Comparison of ENCODE assay signal across 10 cellular contexts in the genomic region with DNA sequence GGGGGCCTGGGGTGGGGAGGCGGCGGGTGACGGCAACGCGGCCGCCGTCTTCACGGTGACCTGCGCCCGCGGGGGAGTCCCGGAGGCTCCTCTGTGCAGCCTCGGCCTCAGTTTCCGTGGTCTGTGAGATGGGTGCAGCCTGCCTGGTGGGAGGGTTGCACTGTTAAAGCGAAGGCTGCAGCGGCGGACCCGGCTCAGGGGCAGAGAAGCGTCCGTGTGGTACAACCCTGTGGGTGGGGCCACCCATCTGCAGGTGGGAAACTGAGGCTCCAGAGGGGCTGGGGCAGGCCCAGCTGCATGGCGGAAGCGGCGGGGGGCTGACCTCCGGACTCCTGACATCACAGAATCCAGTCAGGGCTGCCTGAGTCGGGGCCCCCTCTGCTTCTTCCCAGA. TPM values are rescaled to one million over a fixed set of nuclear protein-coding genes. Genes with fewer than 3 reads are reported as not detected.
DNase-seq lines count a peak whose midpoint lies in the region; ATAC-seq, FAIRE-seq and TF ChIP-seq lines count a peak whose summit lies in the region.
"Had no signal": no experiment of that assay in that cellular context is flagged by ENCODE, and none has a peak within 500 bp of the region (broad histone marks: within the 10 kb centered on the region; RNA-seq: fewer than 3 reads in every experiment).

No MANE protein-coding gene starts in this region.

- TF ChIP-seq POLR2A in K562 (conservative IDR thresholded peaks at IDR 0.05) (no peak), transverse colon (IDR thresholded peaks at IDR 0.05) (no peak), GM18505 (IDR thresholded peaks at IDR 0.05; ENCODE audit: borderline replicate concordance, extremely low read depth, insufficient read depth, insufficient read length) (no peak)

- no peak overlapping the region for H3K27ac Mint-ChIP-seq in activated CD4-positive, alpha-beta T cell treated with anti-CD3 and anti-CD28 coated beads, Interleukin-2, amount 10 ng/mL, durations not matched to agents 7 days and 5 days
- peak overlapping the region; percentile 31 for H3K27ac Mint-ChIP-seq in memory B cell

- H3K9me3 Mint-ChIP-seq in activated CD4-positive, alpha-beta T cell treated with anti-CD3 and anti-CD28 coated beads, Interleukin-2, amount 10 ng/mL, durations not matched to agents 7 days and 5 days = no peaks in the 10 kb centered on the region
- H3K9me3 Mint-ChIP-seq in memory B cell = no peaks in the 10 kb centered on the region

- peaks cover 9% of the 10 kb centered on the region for H3K4me1 Mint-ChIP-seq in activated CD4-positive, alpha-beta T cell treated with anti-CD3 and anti-CD28 coated beads, Interleukin-2, amount 10 ng/mL, durations not matched to agents 7 days and 5 days
- H3K4me1 Mint-ChIP-seq in memory B cell = peaks cover 22% of the 10 kb centered on the region

- peaks cover 2% of the 10 kb centered on the region for H3K27me3 Mint-ChIP-seq in activated CD4-positive, alpha-beta T cell treated with anti-CD3 and anti-CD28 coated beads, Interleukin-2, amount 10 ng/mL, durations not matched to agents 7 days and 5 days
- H3K27me3 Mint-ChIP-seq in memory B cell = no peaks in the 10 kb centered on the region

- TF ChIP-seq CTCF in K562 (IDR thresholded peaks at IDR 0.05 in 2 of 3, conservative IDR thresholded peaks at IDR 0.05 in 1 of 3; ENCODE audit: insufficient read depth in 2 of 3, low read depth in 1 of 3, low read length in 3 of 3) (no peak), transverse colon (IDR thresholded peaks at IDR 0.05) (no peak), GM10266 (IDR thresholded peaks at IDR 0.05; ENCODE audit: control insufficient read depth, insufficient read depth, low read depth, missing control alignments) (no peak)

- peak overlapping the region; percentile 54; the same call in 1 of the 2 replicates for H3K4me2 ChIP-seq in K562 (ENCODE audit: insufficient read depth, low read length)

- H3K79me2 ChIP-seq in K562 (ENCODE audit: control insufficient read depth, insufficient read depth, low read length) = no peaks in the 10 kb centered on the region

- in situ Hi-C loops in K562 (cut with MboI) (no loop called here), transverse colon (cut with MboI; ENCODE audit: low pct_ligation_motif_present in 1 of 4, low pct_unique_long_range_greater_than_20kb in 1 of 4, low sequenced_read_pairs in 3 of 4) (no loop called here)

- H3K27ac ChIP-seq in K562 (ENCODE audit: extremely low read depth, low read depth, low read length) (0 out of 3 replicates have a peak overlapping the region, but pooled peaks have one; percentile 21), transverse colon (peak overlapping the region in 3 of 4 donors; percentile 9 to 49 (median 33))

- peaks cover 4 to 53% of the 10 kb centered on the region in 2 experiments; a peak in 4 of 5 replicates for H3K4me1 ChIP-seq in K562 (replicated peaks in 1 of 2; ENCODE audit: control insufficient read depth in 2 of 2, insufficient read depth in 2 of 2, low read length in 2 of 2)
- peaks cover 8 to 14% (median 9%) of the 10 kb centered on the region in 4 donors for H3K4me1 ChIP-seq in transverse colon

- POLR2A ChIA-PET in activated CD4-positive, alpha-beta T cell treated with anti-CD3 and anti-CD28 coated beads, Interleukin-2, amount 10 ng/mL, durations not matched to agents 7 days and 5 days (lab: Charles Lee) = no interaction called here
- POLR2A ChIA-PET in K562 (lab: Yijun Ruan, JAX) = no interaction called here

- H3K36me3 ChIP-seq in K562 (ENCODE audit: control insufficient read depth, insufficient read depth, low read length) (peaks cover 12% of the 10 kb centered on the region; the same call in 1 of the 3 replicates), transverse colon (no peaks in the 10 kb centered on the region)

- WGBS in K562 (ENCODE audit: insufficient coverage, low coverage, missing lambda C conversion rate) = 36% methylated on average over 13 of the region's 25 CpGs
- WGBS in transverse colon (ENCODE audit: low coverage in 1 of 2), 2 donors = 40% methylated on average over 25 of the region's 25 CpGs; no CpG with 5 or more reads in 1 of the 2 donors

- DNase-seq in activated CD4-positive, alpha-beta T cell treated with anti-CD3 and anti-CD28 coated beads, Interleukin-2, amount 10 ng/mL, durations not matched to agents 7 days and 5 days = no peak
- DNase-seq in activated CD4-positive, alpha-beta T cell treated with anti-CD3 and anti-CD28 coated beads, Interleukin-2, amount 50 U/mL, for 48 hours = no peak
- no peak for DNase-seq in K562 (ENCODE audit: extremely low read depth in 1 of 4, low spot score in 3 of 4)
- no peak for DNase-seq in memory B cell (ENCODE audit: low spot score in 2 of 2)
- no peak for DNase-seq in transverse colon
- no peak for DNase-seq in GM10266 (ENCODE audit: extremely low spot score)
- no peak for DNase-seq in NCI-H128 (lab: John Stamatoyannopoulos, UW; ENCODE audit: unreplicated experiment)
- DNase-seq: NCI-H187 treated with DMSO at 0.1 percent for 48 hours had no signal

- no peak for TF ChIP-seq RAD21 in K562 (CRISPR knock-in tag; conservative IDR thresholded peaks at IDR 0.05 in 1 of 2, IDR thresholded peaks at IDR 0.05 in 1 of 2)

- H3K9me3 ChIP-seq in K562 (replicated peaks; ENCODE audit: control insufficient read depth, insufficient read depth, low read depth, low read length) = no peaks in the 10 kb centered on the region
- no peaks in the 10 kb centered on the region for H3K9me3 ChIP-seq in transverse colon

- no TSS peak for BruUV-seq in K562 (replicated peaks; lab: Mats Ljungman, UMichigan)

- H3K27me3 ChIP-seq in K562 (ENCODE audit: control insufficient read depth in 2 of 2, insufficient read depth in 2 of 2, low read length in 2 of 2) = no peaks in the 10 kb centered on the region
- no peaks in the 10 kb centered on the region for H3K27me3 ChIP-seq in transverse colon

- TF ChIP-seq EP300 in K562 (IDR thresholded peaks at IDR 0.05; ENCODE audit: low read length) (no peak), transverse colon (IDR thresholded peaks at IDR 0.05; ENCODE audit: low read depth) (no peak)

- peak overlapping the region; percentile 66; the same call in 1 of the 2 replicates for H2AFZ ChIP-seq in K562 (ENCODE audit: low read depth, low read length)

- H3K9me1 ChIP-seq in K562 (ENCODE audit: control insufficient read depth, insufficient read depth, low read length) = no peaks in the 10 kb centered on the region

- no peaks in the 10 kb centered on the region for H4K20me1 ChIP-seq in K562 (replicated peaks; ENCODE audit: control insufficient read depth, insufficient read depth, low read length)

- FAIRE-seq in K562 (lab: Jason Lieb, UNC) = no peak

- no peaks in the 10 kb centered on the region for H3K36me3 Mint-ChIP-seq in activated CD4-positive, alpha-beta T cell treated with anti-CD3 and anti-CD28 coated beads, Interleukin-2, amount 10 ng/mL, durations not matched to agents 7 days and 5 days (ENCODE audit: low read depth)
- H3K36me3 Mint-ChIP-seq in memory B cell = no peaks in the 10 kb centered on the region

- peak overlapping the region; percentile 7 for H3K4me3 Mint-ChIP-seq in activated CD4-positive, alpha-beta T cell treated with anti-CD3 and anti-CD28 coated beads, Interleukin-2, amount 10 ng/mL, durations not matched to agents 7 days and 5 days
- H3K4me3 Mint-ChIP-seq in memory B cell = peak overlapping the region; percentile 49

- peak overlapping the region in 1 of 2 experiments; percentile 89; a peak in 3 of 4 replicates for H3K9ac ChIP-seq in K562 (ENCODE audit: insufficient read depth in 1 of 2, low read depth in 2 of 2, low read length in 2 of 2)

- H3K4me3 ChIP-seq in K562 (peak overlapping the region; percentile 47), transverse colon (peak overlapping the region; percentile 11 to 52 (median 34))

- ATAC-seq in K562 (no peak), memory B cell (ENCODE audit: low read depth) (no peak), GM18505 (IDR thresholded peaks at IDR 0.05; ENCODE audit: unreplicated experiment) (no peak)

- intact Hi-C loops in K562 (cut with micrococcal nuclease) = no loop called here
- intact Hi-C loops in transverse colon (cut with DNase I; ENCODE audit: low total_unique reads) = no loop called here

- CTCF ChIA-PET in activated CD4-positive, alpha-beta T cell treated with anti-CD3 and anti-CD28 coated beads, Interleukin-2, amount 10 ng/mL, durations not matched to agents 7 days and 5 days (lab: Charles Lee) = no interaction called here
- CTCF ChIA-PET in K562 (lab: Yijun Ruan, JAX; ENCODE audit: low intra/inter-chr PET ratio) = no interaction called here

RNA-seq across cellular contexts. Expression of gene FGF22, which starts 0.5 kb away (rescaled TPM):
- total RNA-seq in activated CD4-positive, alpha-beta T cell treated with anti-CD3 and anti-CD28 coated beads, Interleukin-2, amount 10 ng/mL, durations not matched to agents 7 days and 5 days = under 1 TPM in 1 of 2 experiments, not detected in 1; 0.12 TPM
- total RNA-seq in K562 (2011; cell fraction: chromatin; rRNA removed; ENCODE audit: low replicate concordance) = 2.3 and 4.6 TPM in 2 replicates
- 3.2 and 3.7 TPM in 2 replicates for total RNA-seq in K562 (2011; cell fraction: nucleolus; rRNA removed)
- total RNA-seq in K562 (2011; cell fraction: nucleoplasm; rRNA removed) = 2.6 and 4.0 TPM in 2 replicates
- total RNA-seq in K562 (2014; rRNA removed) = 0.49 and 1.7 TPM in 2 replicates
- not detected in 2 replicates for total RNA-seq in K562 (2014; rRNA removed; fragmentation: Illumina TruSeq; extraction: Trizol)
- total RNA-seq in K562 (2015; rRNA removed; fragmentation: Illumina TruSeq; extraction: Trizol) = 0.25 TPM in 1 of 2 replicates, not detected in the other
- 0.58 and 0.86 TPM in 2 replicates for total RNA-seq in K562 (2021)
- 0.14 and 0.24 TPM in 2 replicates for polyA plus RNA-seq in K562 (2011; rRNA removed)
- 0.18 and 0.34 TPM in 2 replicates for polyA plus RNA-seq in K562 (2011; cell fraction: cytosol; rRNA removed)
- polyA plus RNA-seq in K562 (2011; cell fraction: nucleus; rRNA removed) = 1.5 and 3.3 TPM in 2 replicates
- polyA plus RNA-seq in K562 (2012) = 0.60 and 0.89 TPM in 2 replicates
- polyA plus RNA-seq in K562 (2014; fragmentation: Illumina TruSeq; extraction: Trizol) = 0.14 TPM in 1 of 2 replicates, not detected in the other
- not detected for polyA plus RNA-seq in K562 (2014; fragmentation: Nextera tagmentation; extraction: Ambion mirVana)
- 1.6 and 2.2 TPM in 2 replicates for polyA plus RNA-seq in K562 (2014; rRNA removed)
- polyA minus RNA-seq in K562 (2011; rRNA and poly(A)+ RNA removed) = not detected in 2 replicates
- polyA minus RNA-seq in K562 (2011; cell fraction: cytosol; rRNA and poly(A)+ RNA removed) = not detected in 2 replicates
- polyA minus RNA-seq in K562 (2011; cell fraction: nucleus; rRNA and poly(A)+ RNA removed) = 0.33 and 0.40 TPM in 2 replicates
- not detected for total RNA-seq in transverse colon
- total RNA-seq: dermis microvascular lymphatic vessel endothelial cell had no signal

RNA-seq across cellular contexts. Expression of gene POLRMT, which starts 6.8 kb away (rescaled TPM):
- 10 to 100 TPM; 42.1 to 52.3 TPM for total RNA-seq in activated CD4-positive, alpha-beta T cell treated with anti-CD3 and anti-CD28 coated beads, Interleukin-2, amount 10 ng/mL, durations not matched to agents 7 days and 5 days
- 71.2 and 248 TPM in 2 replicates for total RNA-seq in K562 (2011; cell fraction: chromatin; rRNA removed; ENCODE audit: low replicate concordance)
- total RNA-seq in K562 (2011; cell fraction: nucleolus; rRNA removed) = 221 and 235 TPM in 2 replicates
- total RNA-seq in K562 (2011; cell fraction: nucleoplasm; rRNA removed) = 86.3 and 109 TPM in 2 replicates
- total RNA-seq in K562 (2014; rRNA removed) (82.8 and 96.5 TPM in 2 replicates), K562 (2014; rRNA removed; fragmentation: Illumina TruSeq; extraction: Trizol) (33.4 and 49.3 TPM in 2 replicates), K562 (2015; rRNA removed; fragmentation: Illumina TruSeq; extraction: Trizol) (61.9 and 68.0 TPM in 2 replicates), K562 (2021) (134 and 144 TPM in 2 replicates), transverse colon (100 to 1,000 TPM in 1 of 4 donors, 10 to 100 TPM in 3; 45.9 to 114 (median 63.9) TPM)
- polyA plus RNA-seq in K562 (2011; rRNA removed) (60.8 and 111 TPM in 2 replicates), K562 (2014; fragmentation: Illumina TruSeq; extraction: Trizol) (71.8 and 99.5 TPM in 2 replicates), K562 (2014; fragmentation: Nextera tagmentation; extraction: Ambion mirVana) (10 to 100 TPM; 30.3 to 34.0 TPM), K562 (2014; rRNA removed) (67.5 and 88.4 TPM in 2 replicates)
- polyA plus RNA-seq in K562 (2011; cell fraction: cytosol; rRNA removed) = 39.8 and 94.7 TPM in 2 replicates
- polyA plus RNA-seq in K562 (2011; cell fraction: nucleus; rRNA removed) = 319 and 523 TPM in 2 replicates
- polyA plus RNA-seq in K562 (2012) = 95.6 and 140 TPM in 2 replicates
- 60.0 and 108 TPM in 2 replicates for polyA minus RNA-seq in K562 (2011; rRNA and poly(A)+ RNA removed)
- polyA minus RNA-seq in K562 (2011; cell fraction: cytosol; rRNA and poly(A)+ RNA removed) = 88.4 and 105 TPM in 2 replicates
- 57.5 and 62.3 TPM in 2 replicates for polyA minus RNA-seq in K562 (2011; cell fraction: nucleus; rRNA and poly(A)+ RNA removed)

RNA-seq across cellular contexts. Expression of gene RNF126, which starts 22.9 kb away (rescaled TPM):
- total RNA-seq in activated CD4-positive, alpha-beta T cell treated with anti-CD3 and anti-CD28 coated beads, Interleukin-2, amount 10 ng/mL, durations not matched to agents 7 days and 5 days = 10 to 100 TPM; 71.5 to 80.3 TPM
- 35.2 and 104 TPM in 2 replicates for total RNA-seq in K562 (2011; cell fraction: chromatin; rRNA removed; ENCODE audit: low replicate concordance)
- 88.7 and 118 TPM in 2 replicates for total RNA-seq in K562 (2011; cell fraction: nucleolus; rRNA removed)
- 57.0 and 58.7 TPM in 2 replicates for total RNA-seq in K562 (2011; cell fraction: nucleoplasm; rRNA removed)
- 101 and 128 TPM in 2 replicates for total RNA-seq in K562 (2014; rRNA removed)
- 6.6 and 7.6 TPM in 2 replicates for total RNA-seq in K562 (2014; rRNA removed; fragmentation: Illumina TruSeq; extraction: Trizol)
- total RNA-seq in K562 (2015; rRNA removed; fragmentation: Illumina TruSeq; extraction: Trizol) = 26.2 and 31.8 TPM in 2 replicates
- total RNA-seq in K562 (2021) = 85.7 and 95.8 TPM in 2 replicates
- polyA plus RNA-seq in K562 (2011; rRNA removed) = 6.5 and 12.3 TPM in 2 replicates
- 22.5 and 58.3 TPM in 2 replicates for polyA plus RNA-seq in K562 (2011; cell fraction: cytosol; rRNA removed)
- polyA plus RNA-seq in K562 (2011; cell fraction: nucleus; rRNA removed) = 48.9 and 104 TPM in 2 replicates
- polyA plus RNA-seq in K562 (2012) = 65.9 and 76.9 TPM in 2 replicates
- polyA plus RNA-seq in K562 (2014; fragmentation: Illumina TruSeq; extraction: Trizol) = 9.1 and 34.6 TPM in 2 replicates
- under 1 TPM; 0.27 to 0.36 TPM for polyA plus RNA-seq in K562 (2014; fragmentation: Nextera tagmentation; extraction: Ambion mirVana)
- polyA plus RNA-seq in K562 (2014; rRNA removed) = 79.0 and 87.6 TPM in 2 replicates
- 1.7 and 4.6 TPM in 2 replicates for polyA minus RNA-seq in K562 (2011; rRNA and poly(A)+ RNA removed)
- polyA minus RNA-seq in K562 (2011; cell fraction: cytosol; rRNA and poly(A)+ RNA removed) = 20.2 and 32.4 TPM in 2 replicates
- 34.3 and 38.8 TPM in 2 replicates for polyA minus RNA-seq in K562 (2011; cell fraction: nucleus; rRNA and poly(A)+ RNA removed)
- 100 to 1,000 TPM in 2 of 4 donors, 10 to 100 TPM in 2; 88.6 to 148 (median 102) TPM for total RNA-seq in transverse colon

RNA-seq across cellular contexts. Expression of gene FSTL3, which starts 36.0 kb away (rescaled TPM):
- 1 to 10 TPM; 1.6 to 2.1 TPM for total RNA-seq in activated CD4-positive, alpha-beta T cell treated with anti-CD3 and anti-CD28 coated beads, Interleukin-2, amount 10 ng/mL, durations not matched to agents 7 days and 5 days
- total RNA-seq in K562 (2011; cell fraction: chromatin; rRNA removed; ENCODE audit: low replicate concordance) = 3.0 and 7.7 TPM in 2 replicates
- total RNA-seq in K562 (2011; cell fraction: nucleolus; rRNA removed) = 9.3 and 12.7 TPM in 2 replicates
- total RNA-seq in K562 (2011; cell fraction: nucleoplasm; rRNA removed) = 5.3 and 7.4 TPM in 2 replicates
- total RNA-seq in K562 (2014; rRNA removed) = 5.3 and 7.8 TPM in 2 replicates
- 1.3 and 2.0 TPM in 2 replicates for total RNA-seq in K562 (2014; rRNA removed; fragmentation: Illumina TruSeq; extraction: Trizol)
- total RNA-seq in K562 (2015; rRNA removed; fragmentation: Illumina TruSeq; extraction: Trizol) = 4.5 and 4.6 TPM in 2 replicates
- total RNA-seq in K562 (2021) = 5.7 and 6.6 TPM in 2 replicates
- polyA plus RNA-seq in K562 (2011; rRNA removed) = 3.9 and 5.2 TPM in 2 replicates
- 8.1 and 20.9 TPM in 2 replicates for polyA plus RNA-seq in K562 (2011; cell fraction: cytosol; rRNA removed)
- polyA plus RNA-seq in K562 (2011; cell fraction: nucleus; rRNA removed) = 26.1 and 42.9 TPM in 2 replicates
- 7.1 and 8.8 TPM in 2 replicates for polyA plus RNA-seq in K562 (2012)
- 2.2 and 4.6 TPM in 2 replicates for polyA plus RNA-seq in K562 (2014; fragmentation: Illumina TruSeq; extraction: Trizol)
- under 1 TPM in 1 of 2 experiments, not detected in 1; 0.35 TPM for polyA plus RNA-seq in K562 (2014; fragmentation: Nextera tagmentation; extraction: Ambion mirVana)
- 6.8 and 8.0 TPM in 2 replicates for polyA plus RNA-seq in K562 (2014; rRNA removed)
- 2.2 and 2.9 TPM in 2 replicates for polyA minus RNA-seq in K562 (2011; rRNA and poly(A)+ RNA removed)
- polyA minus RNA-seq in K562 (2011; cell fraction: cytosol; rRNA and poly(A)+ RNA removed) = 5.1 and 7.8 TPM in 2 replicates
- polyA minus RNA-seq in K562 (2011; cell fraction: nucleus; rRNA and poly(A)+ RNA removed) = 3.2 and 4.0 TPM in 2 replicates
- total RNA-seq in transverse colon = 10 to 100 TPM; 14.1 to 37.9 (median 31.2) TPM

RNA-seq across cellular contexts. Expression of gene HCN2, which starts 50.5 kb away (rescaled TPM):
- 1 to 10 TPM; 2.6 to 3.2 TPM for total RNA-seq in activated CD4-positive, alpha-beta T cell treated with anti-CD3 and anti-CD28 coated beads, Interleukin-2, amount 10 ng/mL, durations not matched to agents 7 days and 5 days
- total RNA-seq in K562 (2011; cell fraction: chromatin; rRNA removed; ENCODE audit: low replicate concordance) = 2.7 and 8.1 TPM in 2 replicates
- total RNA-seq in K562 (2011; cell fraction: nucleolus; rRNA removed) = 6.2 and 7.2 TPM in 2 replicates
- total RNA-seq in K562 (2011; cell fraction: nucleoplasm; rRNA removed) = 3.6 and 3.7 TPM in 2 replicates
- 0.82 and 1.3 TPM in 2 replicates for total RNA-seq in K562 (2014; rRNA removed)
- total RNA-seq in K562 (2014; rRNA removed; fragmentation: Illumina TruSeq; extraction: Trizol) = 0.29 and 0.40 TPM in 2 replicates
- total RNA-seq in K562 (2015; rRNA removed; fragmentation: Illumina TruSeq; extraction: Trizol) = 0.29 and 0.30 TPM in 2 replicates
- 3.9 and 4.2 TPM in 2 replicates for total RNA-seq in K562 (2021)
- polyA plus RNA-seq in K562 (2011; rRNA removed) = 0.64 and 0.76 TPM in 2 replicates
- polyA plus RNA-seq in K562 (2011; cell fraction: cytosol; rRNA removed) = 1.1 and 1.5 TPM in 2 replicates
- polyA plus RNA-seq in K562 (2011; cell fraction: nucleus; rRNA removed) = 3.0 and 3.9 TPM in 2 replicates
- polyA plus RNA-seq in K562 (2012) = 1.6 and 1.7 TPM in 2 replicates
- 0.91 and 1.9 TPM in 2 replicates for polyA plus RNA-seq in K562 (2014; fragmentation: Illumina TruSeq; extraction: Trizol)
- polyA plus RNA-seq in K562 (2014; fragmentation: Nextera tagmentation; extraction: Ambion mirVana) = not detected
- 0.86 and 1.2 TPM in 2 replicates for polyA plus RNA-seq in K562 (2014; rRNA removed)
- polyA minus RNA-seq in K562 (2011; rRNA and poly(A)+ RNA removed) = 1.3 and 1.6 TPM in 2 replicates
- 2.3 and 3.5 TPM in 2 replicates for polyA minus RNA-seq in K562 (2011; cell fraction: cytosol; rRNA and poly(A)+ RNA removed)
- 1.5 and 2.2 TPM in 2 replicates for polyA minus RNA-seq in K562 (2011; cell fraction: nucleus; rRNA and poly(A)+ RNA removed)
- total RNA-seq in transverse colon = under 1 TPM in 3 of 4 donors, not detected in 1; 0.14 to 1.00 (median 0.64) TPM
